8 cellular contexts compared by ENCODE assay signal in the genomic region with DNA sequence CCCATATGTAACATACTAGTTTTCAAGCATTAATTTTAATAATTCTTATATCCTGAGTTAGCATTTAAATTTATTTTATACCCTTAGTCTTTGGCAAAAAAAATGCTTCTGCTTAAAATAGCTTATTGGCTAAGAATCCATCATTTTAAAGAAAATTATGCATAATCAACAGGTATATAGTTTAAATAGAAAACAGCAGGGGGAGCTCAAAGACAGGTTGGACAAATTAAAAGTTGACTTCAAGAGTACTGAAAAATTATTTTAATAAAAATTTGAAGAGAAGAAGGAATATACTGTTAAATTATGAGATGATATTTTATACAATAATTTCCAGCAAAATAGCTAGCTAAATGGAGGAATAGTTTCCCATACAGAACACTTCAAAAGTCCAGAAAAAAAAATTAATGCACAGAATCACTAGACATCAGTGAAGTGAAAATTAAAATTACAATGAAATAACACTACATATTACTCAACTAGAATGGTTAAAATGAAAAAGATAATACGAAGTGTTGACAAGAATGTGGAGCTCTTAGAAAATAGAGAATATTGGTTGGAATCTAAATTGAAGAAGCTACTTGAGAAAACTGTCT.
DNase-seq lines count a peak whose midpoint lies in the region; ATAC-seq and TF ChIP-seq lines count a peak whose summit lies in the region.

No MANE protein-coding gene starts in this region.

- H3K4me3 ChIP-seq in brain microvascular endothelial cell (ENCODE audit: low read depth, low read length): no peak overlapping the region

- H3K27ac ChIP-seq in brain microvascular endothelial cell: no peak overlapping the region

- no peaks in the 10 kb centered on the region for H3K36me3 ChIP-seq in brain microvascular endothelial cell (replicated peaks)

- TF ChIP-seq CTCF in brain microvascular endothelial cell (IDR thresholded peaks at IDR 0.05; ENCODE audit: low read depth, low read length, missing control alignments): peak; percentile 21

- no peaks in the 10 kb centered on the region for H3K4me1 Mint-ChIP-seq in T-helper 2 cell treated with Interferon-gamma antibody and Interleukin-4, amounts not matched to agents 5 μg/mL and 100 μg/mL, for 36 hours (ENCODE audit: low read depth)
- no peaks in the 10 kb centered on the region for H3K4me1 Mint-ChIP-seq in effector memory CD8-positive, alpha-beta T cell (ENCODE audit: low read depth in 2 of 2)

- peak; percentile 32 for DNase-seq in EH (ENCODE audit: low read depth)
- peak; percentile 55 for DNase-seq in NCI-H146 treated with DMSO at 0.1 percent for 48 hours (lab: John Stamatoyannopoulos, UW; ENCODE audit: unreplicated experiment)
- DNase-seq in brain microvascular endothelial cell: no peak
- peak; percentile 45 for DNase-seq in myocyte (ENCODE audit: low read depth)
- DNase-seq in stimulated activated CD4-positive, alpha-beta T cell treated with anti-CD3 and anti-CD28 coated beads, Interleukin-1b, Interleukin-23, amount 100 ng/mL, for 48 hours: no peak
- DNase-seq in T-helper 2 cell treated with Interferon-gamma antibody and Interleukin-4, amounts not matched to agents 5 μg/mL and 100 μg/mL, for 36 hours (ENCODE audit: low spot score): no peak
- no peak for DNase-seq in effector memory CD8-positive, alpha-beta T cell

- H3K27me3 ChIP-seq in brain microvascular endothelial cell (replicated peaks): no peaks in the 10 kb centered on the region

- H3K27ac Mint-ChIP-seq in T-helper 2 cell treated with Interferon-gamma antibody and Interleukin-4, amounts not matched to agents 5 μg/mL and 100 μg/mL, for 36 hours: no peak overlapping the region
- no peak overlapping the region for H3K27ac Mint-ChIP-seq in effector memory CD8-positive, alpha-beta T cell

- ATAC-seq in HG03159 (IDR thresholded peaks at IDR 0.05; ENCODE audit: unreplicated experiment): no peak
- ATAC-seq in effector memory CD8-positive, alpha-beta T cell (replicated peaks): no peak

- no peaks in the 10 kb centered on the region for H3K9me3 Mint-ChIP-seq in T-helper 2 cell treated with Interferon-gamma antibody and Interleukin-4, amounts not matched to agents 5 μg/mL and 100 μg/mL, for 36 hours
- H3K9me3 Mint-ChIP-seq in effector memory CD8-positive, alpha-beta T cell: peaks cover 0 to 2% of the 10 kb centered on the region in 2 donors

- no peak overlapping the region for H3K4me3 Mint-ChIP-seq in T-helper 2 cell treated with Interferon-gamma antibody and Interleukin-4, amounts not matched to agents 5 μg/mL and 100 μg/mL, for 36 hours
- no peak overlapping the region for H3K4me3 Mint-ChIP-seq in effector memory CD8-positive, alpha-beta T cell

- in situ Hi-C loops in brain microvascular endothelial cell (cut with HindIII; ENCODE audit: low pct_ligation_motif_present, low sequenced_read_pairs): no loop called here

- H3K36me3 Mint-ChIP-seq in T-helper 2 cell treated with Interferon-gamma antibody and Interleukin-4, amounts not matched to agents 5 μg/mL and 100 μg/mL, for 36 hours (ENCODE audit: low read depth): no peaks in the 10 kb centered on the region
- no peaks in the 10 kb centered on the region for H3K36me3 Mint-ChIP-seq in effector memory CD8-positive, alpha-beta T cell (ENCODE audit: insufficient read depth)

- H3K27me3 Mint-ChIP-seq in T-helper 2 cell treated with Interferon-gamma antibody and Interleukin-4, amounts not matched to agents 5 μg/mL and 100 μg/mL, for 36 hours (ENCODE audit: low read depth): peaks cover 4% of the 10 kb centered on the region
- no peaks in the 10 kb centered on the region for H3K27me3 Mint-ChIP-seq in effector memory CD8-positive, alpha-beta T cell

Comparison
In these comparisons a context has a peak if more than half of its experiments do, and no peak if none do; other contexts are left out.
1. DNase-seq: peak in EH (single experiment), NCI-H146 treated with DMSO at 0.1 percent for 48 hours (single experiment) and myocyte (single experiment); none in brain microvascular endothelial cell (single experiment), stimulated activated CD4-positive, alpha-beta T cell treated with anti-CD3 and anti-CD28 coated beads, Interleukin-1b, Interleukin-23, amount 100 ng/mL, for 48 hours (single experiment), T-helper 2 cell treated with Interferon-gamma antibody and Interleukin-4, amounts not matched to agents 5 μg/mL and 100 μg/mL, for 36 hours (single experiment) and effector memory CD8-positive, alpha-beta T cell (0 of 3).